Comparison of ENCODE assay signal across 31 cellular contexts in the genomic region with DNA sequence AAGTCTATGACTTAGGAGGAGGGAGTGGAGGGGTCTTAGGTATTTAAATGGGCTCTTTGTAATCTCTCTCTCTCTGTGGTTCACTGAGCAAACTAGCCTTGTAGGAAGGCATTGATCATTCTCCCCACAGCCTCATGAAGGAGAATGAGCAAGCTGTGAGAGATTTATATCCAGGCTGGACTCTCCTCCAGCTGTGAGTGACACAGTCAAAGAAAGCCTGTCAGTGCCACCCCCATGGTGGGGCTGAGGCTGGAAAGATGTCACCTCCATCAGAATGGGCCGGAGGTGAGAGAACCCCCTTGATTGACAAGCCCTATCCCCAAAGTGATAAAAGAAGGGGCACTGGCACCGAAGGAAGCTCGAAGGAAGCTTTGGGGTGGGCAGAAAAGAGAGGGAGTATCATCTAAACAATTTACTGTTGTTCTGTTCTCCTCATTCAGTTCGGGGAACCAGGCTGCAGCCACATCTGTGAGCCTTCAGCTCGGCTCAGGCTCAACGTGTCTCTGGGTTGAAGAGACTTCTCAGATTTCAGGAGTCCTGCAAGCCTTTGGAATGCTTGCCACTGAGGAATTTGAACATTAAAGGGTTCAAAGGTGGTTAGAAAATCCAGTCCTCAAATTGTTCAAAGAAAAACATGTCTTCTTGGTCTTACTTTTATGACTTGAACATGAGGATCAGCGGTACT.
DNase-seq lines count a peak whose midpoint lies in the region; ATAC-seq, FAIRE-seq and TF ChIP-seq lines count a peak whose summit lies in the region.
"Had no signal": no experiment of that assay in that cellular context is flagged by ENCODE, and none has a peak within 500 bp of the region (broad histone marks: within the 10 kb centered on the region; RNA-seq: fewer than 3 reads in every experiment).

No MANE protein-coding gene starts in this region.

- no peak for TF ChIP-seq POLR2A in heart left ventricle (IDR thresholded peaks at IDR 0.05)
- TF ChIP-seq POLR2A in HepG2 (IDR thresholded peaks at IDR 0.05; ENCODE audit: insufficient read depth in 1 of 2, low read depth in 2 of 2, low read length in 2 of 2): no peak
- TF ChIP-seq POLR2A in esophagus squamous epithelium (IDR thresholded peaks at IDR 0.05): no peak

- peak in 1 of 2 donors; percentile 42 for DNase-seq in cardiac muscle cell (ENCODE audit: low read depth in 1 of 2, low spot score in 1 of 2)
- no peak for DNase-seq in heart left ventricle
- peak; percentile 25 for DNase-seq in inferior parietal cortex (ENCODE audit: extremely low spot score)
- no peak for DNase-seq in HTR-8/SVneo (ENCODE audit: insufficient read length, low spot score)
- no peak for DNase-seq in HepG2 (ENCODE audit: low spot score)
- no peak for DNase-seq in esophagus squamous epithelium (lab: John Stamatoyannopoulos, UW)
- DNase-seq in middle frontal gyrus (ENCODE audit: extremely low spot score, low spot score): no peak
- DNase-seq: activated CD4-positive, alpha-beta T cell treated with anti-CD3 and anti-CD28 coated beads for 1 hour; activated CD8-positive, alpha-beta T cell treated with anti-CD3 and anti-CD28 coated beads for 36 hours; activated naive CD8-positive, alpha-beta T cell treated with anti-CD3 and anti-CD28 coated beads for 36 hours; CD4-positive, CD25-positive, alpha-beta regulatory T cell; effector memory CD4-positive, alpha-beta T cell; erythroblast; foreskin fibroblast; immature natural killer cell; KG1; left ventricle myocardium superior; MG63; natural killer cell; NCI-H1105 treated with DMSO at 0.1 percent for 48 hours; NCI-H1930; NCI-H345; NCI-H748 treated with DMSO at 0.1 percent for 48 hours; sigmoid colon; stimulated activated naive CD4-positive, alpha-beta T cell had no signal

- no TSS peak for BruUV-seq in HepG2 (replicated peaks; lab: Mats Ljungman, UMichigan)

- in situ Hi-C loops in HepG2 (cut with HindIII; ENCODE audit: extremely low pct_ligation_motif_present, low pct_unique_long_range_greater_than_20kb): no loop called here

- H3K4me3 ChIP-seq in cardiac muscle cell (no peak overlapping the region), heart left ventricle (no peak overlapping the region), neuron (ENCODE audit: low read length) (no peak overlapping the region), HepG2 (replicated peaks in 1 of 3; ENCODE audit: insufficient read depth in 1 of 3, low read depth in 2 of 3, low read length in 3 of 3) (no peak overlapping the region), esophagus squamous epithelium (no peak overlapping the region)
- H3K4me3 ChIP-seq: hepatocyte, MG63, sigmoid colon, thoracic aorta had no signal

- H2AFZ ChIP-seq in neuron (ENCODE audit: low read depth, low read length) (peak overlapping the region; percentile 24), HepG2 (ENCODE audit: low read length) (no peak overlapping the region)
- H2AFZ ChIP-seq: hepatocyte had no signal

- intact Hi-C loops in heart left ventricle (cut with DNase I) (no loop called here), HepG2 (cut with micrococcal nuclease; ENCODE audit: unreplicated experiment) (no loop called here), esophagus squamous epithelium (cut with DNase I) (no loop called here)

- POLR2A ChIA-PET in HepG2 (lab: Yijun Ruan, JAX): no interaction called here

- no peaks in the 10 kb centered on the region for H3K36me3 ChIP-seq in cardiac muscle cell
- no peaks in the 10 kb centered on the region for H3K36me3 ChIP-seq in heart left ventricle
- no peaks in the 10 kb centered on the region for H3K36me3 ChIP-seq in neuron (ENCODE audit: insufficient read depth, low read length)
- no peaks in the 10 kb centered on the region for H3K36me3 ChIP-seq in HepG2 (replicated peaks in 1 of 2; ENCODE audit: control insufficient read depth in 1 of 2, insufficient read depth in 2 of 2, low read length in 2 of 2)
- H3K36me3 ChIP-seq in esophagus squamous epithelium: no peaks in the 10 kb centered on the region
- H3K36me3 ChIP-seq: MG63, sigmoid colon, thoracic aorta had no signal

- no peaks in the 10 kb centered on the region for H3K27me3 ChIP-seq in cardiac muscle cell
- no peaks in the 10 kb centered on the region for H3K27me3 ChIP-seq in heart left ventricle
- H3K27me3 ChIP-seq in neuron (ENCODE audit: insufficient read depth, low read length): no peaks in the 10 kb centered on the region
- no peaks in the 10 kb centered on the region for H3K27me3 ChIP-seq in HepG2 (ENCODE audit: control insufficient read depth in 1 of 2, insufficient read depth in 2 of 2, low read length in 2 of 2)
- no peaks in the 10 kb centered on the region for H3K27me3 ChIP-seq in esophagus squamous epithelium
- H3K27me3 ChIP-seq: hepatocyte, MG63, sigmoid colon had no signal

- WGBS in heart left ventricle, 4 donors: 53 to 65% (median 63%) methylated on average over 7 of the region's 7 CpGs
- WGBS in HepG2 (ENCODE audit: low lambda C conversion rate): 2% methylated on average over 7 of the region's 7 CpGs
- WGBS in esophagus squamous epithelium, 2 donors: 50 to 51% methylated on average over 6 to 7 of the region's 7 CpGs

- no peak for TF ChIP-seq EP300 in HepG2 (IDR thresholded peaks at IDR 0.05; ENCODE audit: low read depth in 2 of 2, low read length in 2 of 2)
- no peak for TF ChIP-seq EP300 in HepG2 (CRISPR knock-in tag; IDR thresholded peaks at IDR 0.05; ENCODE audit: borderline replicate concordance)

- CTCF ChIA-PET in HepG2 (lab: Yijun Ruan, JAX; ENCODE audit: low intra/inter-chr PET ratio, low total read pairs): no interaction called here

- ATAC-seq in heart left ventricle (no peak), HepG2 (no peak)
- ATAC-seq: activated CD8-positive, alpha-beta T cell treated with anti-CD3 and anti-CD28 coated beads for 36 hours; left ventricle myocardium superior; natural killer cell had no signal

- H3K4me1 ChIP-seq in cardiac muscle cell (ENCODE audit: low read depth): peaks cover 24% of the 10 kb centered on the region
- no peaks in the 10 kb centered on the region for H3K4me1 ChIP-seq in heart left ventricle
- H3K4me1 ChIP-seq in neuron (ENCODE audit: insufficient read depth, low read length): peaks cover 52% of the 10 kb centered on the region
- no peaks in the 10 kb centered on the region for H3K4me1 ChIP-seq in HepG2 (ENCODE audit: insufficient read depth, low read length)
- no peaks in the 10 kb centered on the region for H3K4me1 ChIP-seq in esophagus squamous epithelium
- H3K4me1 ChIP-seq: sigmoid colon had no signal

- H3K9me3 ChIP-seq in cardiac muscle cell (ENCODE audit: low read depth) (no peaks in the 10 kb centered on the region), heart left ventricle (no peaks in the 10 kb centered on the region), neuron (ENCODE audit: low read length) (no peaks in the 10 kb centered on the region), HepG2 (ENCODE audit: low read length) (no peaks in the 10 kb centered on the region), esophagus squamous epithelium (no peaks in the 10 kb centered on the region)
- H3K9me3 ChIP-seq: MG63, sigmoid colon, thoracic aorta had no signal

- peak overlapping the region; percentile 9 for H3K27ac ChIP-seq in cardiac muscle cell
- H3K27ac ChIP-seq in heart left ventricle: no peak overlapping the region
- no peak overlapping the region for H3K27ac ChIP-seq in HepG2 (ENCODE audit: extremely low read length, insufficient read depth, low read length)
- no peak overlapping the region for H3K27ac ChIP-seq in esophagus squamous epithelium
- H3K27ac ChIP-seq: hepatocyte, RWPE1, sigmoid colon, thoracic aorta had no signal

- no peak overlapping the region for H3K9ac ChIP-seq in HepG2 (ENCODE audit: insufficient read depth, low read depth, low read length)

- no peaks in the 10 kb centered on the region for H4K20me1 ChIP-seq in HepG2 (ENCODE audit: insufficient read depth, low read length)

- TF ChIP-seq CTCF in cardiac muscle cell (IDR thresholded peaks at IDR 0.05; ENCODE audit: low read depth, low read length) (no peak), heart left ventricle (IDR thresholded peaks at IDR 0.05) (no peak), HepG2 (CRISPR knock-in tag; IDR thresholded peaks at IDR 0.05) (no peak), esophagus squamous epithelium (IDR thresholded peaks at IDR 0.05) (no peak)

- H3K79me2 ChIP-seq in HepG2 (ENCODE audit: insufficient read depth, low read length): no peaks in the 10 kb centered on the region
- H3K79me2 ChIP-seq: hepatocyte had no signal

- TF ChIP-seq RAD21 in HepG2 (CRISPR knock-in tag; IDR thresholded peaks at IDR 0.05): no peak

- no peak overlapping the region for H3K4me2 ChIP-seq in HepG2 (ENCODE audit: low read depth, low read length)
- H3K4me2 ChIP-seq: hepatocyte had no signal

- FAIRE-seq in HTR-8/SVneo (lab: Jason Lieb, UNC) (no peak), HepG2 (lab: Jason Lieb, UNC) (no peak)
- FAIRE-seq: D721Med, GM12891 had no signal

TF ChIP-seq in HepG2, 621 proteins besides CTCF, POLR2A, EP300 and RAD21 (continues in another document):
- TF ChIP-seq PAX8 (CRISPR knock-in tag; IDR thresholded peaks at IDR 0.05; ENCODE audit: borderline replicate concordance): no peak
- no peak for TF ChIP-seq ZNF878 (CRISPR knock-in tag; IDR thresholded peaks at IDR 0.05)
- TF ChIP-seq ZNF670 (CRISPR knock-in tag; IDR thresholded peaks at IDR 0.05; ENCODE audit: borderline replicate concordance): no peak
- TF ChIP-seq ZBTB42 (CRISPR knock-in tag; IDR thresholded peaks at IDR 0.05): no peak
